In the genomic region with DNA sequence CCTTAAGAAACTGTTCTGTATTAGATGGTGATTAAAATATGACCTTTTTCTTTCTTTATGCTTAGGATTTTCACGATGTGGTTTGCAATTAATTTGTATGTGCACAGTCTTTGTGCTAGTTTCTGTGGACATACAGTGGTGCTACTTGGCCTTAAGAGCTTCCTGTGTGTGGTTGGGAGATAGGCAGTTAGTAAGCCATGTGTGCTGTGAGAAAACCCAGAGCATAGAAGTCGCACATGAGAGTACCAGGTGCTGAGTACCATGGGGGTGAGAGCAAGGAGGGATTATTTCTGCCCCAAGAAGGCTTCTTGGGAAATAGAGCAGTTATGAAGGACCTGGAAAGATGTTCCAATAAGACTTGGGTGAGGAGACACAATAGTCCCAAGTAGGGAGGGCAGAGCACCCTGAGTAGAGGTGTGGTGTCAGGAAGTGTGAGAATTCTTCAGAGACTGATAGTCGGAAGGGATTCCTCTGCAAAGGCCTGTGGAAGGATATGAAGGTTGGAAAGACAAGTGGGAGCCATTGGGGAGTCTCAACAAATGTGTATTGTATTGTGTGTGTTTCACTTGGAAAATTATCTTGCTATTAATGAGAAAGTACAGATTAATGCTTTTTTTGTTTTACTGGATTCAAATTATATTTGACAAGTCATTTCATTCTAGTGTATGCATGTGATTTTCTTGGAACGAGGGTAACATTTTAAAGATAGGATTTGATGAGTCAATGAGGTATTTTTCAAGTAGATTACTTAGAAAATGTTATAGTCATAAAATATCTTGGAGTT, we compare ENCODE assay signal across 9 cellular contexts.
DNase-seq lines count a peak whose midpoint lies in the region; ATAC-seq and TF ChIP-seq lines count a peak whose summit lies in the region.
"Had no signal": no experiment of that assay in that cellular context is flagged by ENCODE, and none has a peak within 500 bp of the region (broad histone marks: within the 10 kb centered on the region; RNA-seq: fewer than 3 reads in every experiment).

No MANE protein-coding gene starts in this region.

- peaks cover 17% of the 10 kb centered on the region for H4K20me1 ChIP-seq in BLaER1

- H3K27ac ChIP-seq in BLaER1: peak overlapping the region; percentile 15; the same call in 1 of the 2 replicates
- H3K27ac ChIP-seq: HL-60 had no signal

- ATAC-seq in GM19043 (IDR thresholded peaks at IDR 0.05; ENCODE audit: low read depth, unreplicated experiment): peak; percentile 91
- peak; percentile 93 for ATAC-seq in HG03103 (IDR thresholded peaks at IDR 0.05; ENCODE audit: low read depth, unreplicated experiment)
- peak; percentile 58 for ATAC-seq in activated B cell treated with CpG ODN at 0.5 μM for 24 hours (ENCODE audit: low read depth)
- ATAC-seq in mucosa of descending colon: peak; percentile 63
- no peak for ATAC-seq in sciatic nerve

- CTCF ChIA-PET in activated B cell treated with CpG ODN at 0.5 μM for 24 hours (lab: Charles Lee): no interaction called here

- H3K27me3 ChIP-seq in BLaER1 (no peaks in the 10 kb centered on the region), BE2C (no peaks in the 10 kb centered on the region)

- intact Hi-C loops in activated B cell treated with CpG ODN at 0.5 μM for 24 hours (cut with micrococcal nuclease): no loop called here
- intact Hi-C loops in mucosa of descending colon (cut with DNase I, micrococcal nuclease): no loop called here
- intact Hi-C loops in sciatic nerve (cut with DNase I): no loop called here

- no peak overlapping the region for H3K27ac Mint-ChIP-seq in activated B cell treated with CpG ODN at 0.5 μM for 24 hours

- H3K9me3 ChIP-seq in BLaER1 (peaks cover 19% of the 10 kb centered on the region), mucosa of descending colon (no peaks in the 10 kb centered on the region), BE2C (no peaks in the 10 kb centered on the region)

- H3K4me2 ChIP-seq in BLaER1: peak overlapping the region; percentile 79

- no peak for TF ChIP-seq CTCF in activated B cell treated with CpG ODN at 0.5 μM for 24 hours (IDR thresholded peaks at IDR 0.05)
- TF ChIP-seq CTCF in mucosa of descending colon (IDR thresholded peaks at IDR 0.05): no peak
- no peak for TF ChIP-seq CTCF in BE2C (IDR thresholded peaks at IDR 0.05; ENCODE audit: low read depth, low read length)

- no peak overlapping the region for H3K4me3 Mint-ChIP-seq in activated B cell treated with CpG ODN at 0.5 μM for 24 hours

- no peaks in the 10 kb centered on the region for H3K36me3 Mint-ChIP-seq in activated B cell treated with CpG ODN at 0.5 μM for 24 hours (ENCODE audit: low read depth)

- H3K4me1 Mint-ChIP-seq in activated B cell treated with CpG ODN at 0.5 μM for 24 hours: peaks cover 4% of the 10 kb centered on the region

- H3K4me3 ChIP-seq in BLaER1: no peak overlapping the region
- no peak overlapping the region for H3K4me3 ChIP-seq in mucosa of descending colon
- H3K4me3 ChIP-seq in BE2C (ENCODE audit: low read depth, low read length): no peak overlapping the region

- peaks cover 1% of the 10 kb centered on the region for H3K27me3 Mint-ChIP-seq in activated B cell treated with CpG ODN at 0.5 μM for 24 hours

- H3K9ac ChIP-seq in BLaER1: no peak overlapping the region

- H3K36me3 ChIP-seq in BLaER1 (no peaks in the 10 kb centered on the region), mucosa of descending colon (ENCODE audit: low read depth) (no peaks in the 10 kb centered on the region), BE2C (no peaks in the 10 kb centered on the region)

- H3K9me3 Mint-ChIP-seq in activated B cell treated with CpG ODN at 0.5 μM for 24 hours: peaks cover 18% of the 10 kb centered on the region

- no peak for DNase-seq in activated B cell treated with CpG ODN at 0.5 μM for 24 hours
- no peak for DNase-seq in mucosa of descending colon
- DNase-seq in NCI-H526 (lab: John Stamatoyannopoulos, UW): no peak
- no peak for DNase-seq in BE2C
- no peak for DNase-seq in sciatic nerve (ENCODE audit: low spot score)

- POLR2A ChIA-PET in activated B cell treated with CpG ODN at 0.5 μM for 24 hours (lab: Charles Lee): no interaction called here

- H3K4me1 ChIP-seq in BLaER1 (peaks cover 62% of the 10 kb centered on the region), mucosa of descending colon (ENCODE audit: low read depth) (peaks cover 23% of the 10 kb centered on the region), BE2C (peaks cover 10% of the 10 kb centered on the region)
